Comparison of ENCODE assay signal across 8 cellular contexts in the genomic region with DNA sequence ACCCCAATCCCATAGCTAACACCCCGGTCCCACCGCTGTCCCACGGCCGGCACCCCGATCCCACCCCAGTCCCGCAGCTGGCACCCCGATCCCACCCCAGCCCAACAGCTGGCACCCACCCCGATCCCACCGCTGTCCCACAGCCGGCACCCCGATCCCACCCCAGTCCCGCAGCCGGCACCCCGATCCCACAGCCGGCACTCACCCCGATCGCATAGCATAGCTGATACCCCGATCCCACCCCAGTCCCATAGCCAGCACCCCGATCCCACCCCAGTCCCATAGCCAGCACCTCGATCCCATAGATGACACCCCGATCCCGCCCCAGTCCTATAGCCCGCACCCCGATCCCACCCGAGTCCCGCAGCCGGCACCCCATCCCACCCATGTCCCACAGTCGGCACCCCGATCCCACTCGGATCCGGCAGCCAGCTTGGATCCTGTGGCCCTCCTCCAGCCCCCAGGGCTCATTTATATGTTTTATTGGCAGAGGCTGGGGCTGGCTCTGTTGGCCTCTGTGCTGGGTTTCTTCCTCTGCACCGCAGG. TPM values are rescaled to one million over a fixed set of nuclear protein-coding genes. Genes with fewer than 3 reads are reported as not detected.
A peak's percentile ranks its signal among the peaks of the same experiment; 100 is the strongest.
DNase-seq lines count a peak whose midpoint lies in the region; ATAC-seq and TF ChIP-seq lines count a peak whose summit lies in the region.

No MANE protein-coding gene starts in this region.

- peak overlapping the region; percentile 96 for H3K27ac Mint-ChIP-seq in activated naive CD8-positive, alpha-beta T cell treated with anti-CD3 and anti-CD28 coated beads, Interleukin-2, amount 10 ng/mL, durations not matched to agents 7 days and 5 days

- no peaks in the 10 kb centered on the region for H3K9me3 ChIP-seq in spleen

- POLR2A ChIA-PET in activated naive CD8-positive, alpha-beta T cell treated with anti-CD3 and anti-CD28 coated beads, Interleukin-2, amount 10 ng/mL, durations not matched to agents 7 days and 5 days (lab: Charles Lee), result interaction anchor here (1.0 to 8.3 kb wide), 13 partner anchors 8 to 237 kb away, joined by 3 to 109 read pairs (median 5); a partner anchor contains a TSS

- no peak for TF ChIP-seq POLR2A in spleen (IDR thresholded peaks at IDR 0.05)

- H3K36me3 ChIP-seq in spleen, result peaks cover 0 to 4% (median 0%) of the 10 kb centered on the region in 6 donors

- TF ChIP-seq CTCF in HL-60 (IDR thresholded peaks at IDR 0.05; ENCODE audit: insufficient read depth, low read length), result no peak
- no peak for TF ChIP-seq CTCF in spleen (IDR thresholded peaks at IDR 0.05 in 8 of 11, conservative IDR thresholded peaks at IDR 0.05 in 3 of 11)

- peaks cover 12% of the 10 kb centered on the region for H3K36me3 Mint-ChIP-seq in activated naive CD8-positive, alpha-beta T cell treated with anti-CD3 and anti-CD28 coated beads, Interleukin-2, amount 10 ng/mL, durations not matched to agents 7 days and 5 days

- H3K4me3 ChIP-seq in HL-60 (replicated peaks; ENCODE audit: insufficient read depth, low read length) (peak overlapping the region; percentile 78), iPS-11a (ENCODE audit: low read depth, low read length) (peak overlapping the region; percentile 92), spleen (peak overlapping the region; percentile 49 to 97 (median 85))

- intact Hi-C loops in spleen (cut with DNase I; ENCODE audit: low total_unique reads), result no loop called here

- H3K4me1 Mint-ChIP-seq in activated naive CD8-positive, alpha-beta T cell treated with anti-CD3 and anti-CD28 coated beads, Interleukin-2, amount 10 ng/mL, durations not matched to agents 7 days and 5 days, result peaks cover 21% of the 10 kb centered on the region

- H3K4me1 ChIP-seq in spleen, result peaks cover 18 to 80% (median 51%) of the 10 kb centered on the region in 6 donors

- no peaks in the 10 kb centered on the region for H3K27me3 Mint-ChIP-seq in activated naive CD8-positive, alpha-beta T cell treated with anti-CD3 and anti-CD28 coated beads, Interleukin-2, amount 10 ng/mL, durations not matched to agents 7 days and 5 days

- H3K27ac ChIP-seq in HL-60 (replicated peaks), result peak overlapping the region; percentile 97
- peak overlapping the region; percentile 71 to 100 (median 98) for H3K27ac ChIP-seq in spleen

- DNase-seq in HL-60 (ENCODE audit: low read depth in 1 of 2, low spot score in 1 of 2) (no peak), spleen (peak; percentile 87), AML-193 (lab: John Stamatoyannopoulos, UW) (no peak), NCI-H510A treated with DMSO at 0.1 percent for 48 hours (lab: John Stamatoyannopoulos, UW) (no peak)
- no peak for DNase-seq in activated naive CD8-positive, alpha-beta T cell treated with anti-CD3 and anti-CD28 coated beads, Interleukin-2, amount 10 ng/mL, durations not matched to agents 7 days and 5 days

- H3K4me3 Mint-ChIP-seq in activated naive CD8-positive, alpha-beta T cell treated with anti-CD3 and anti-CD28 coated beads, Interleukin-2, amount 10 ng/mL, durations not matched to agents 7 days and 5 days, result peak overlapping the region; percentile 98

- ATAC-seq in activated naive CD8-positive, alpha-beta T cell treated with anti-CD3 and anti-CD28 coated beads, Interleukin-2, amount 10 ng/mL, durations not matched to agents 7 days and 5 days (ENCODE audit: low read depth), result peak; percentile 11
- ATAC-seq in GM21390 (IDR thresholded peaks at IDR 0.05; ENCODE audit: unreplicated experiment) (no peak), GM18517 (IDR thresholded peaks at IDR 0.05; ENCODE audit: unreplicated experiment) (no peak)

- 4 to 21% (median 11%) methylated on average over 24 to 32 of the region's 32 CpGs for WGBS in spleen, 5 donors

- H3K9me3 Mint-ChIP-seq in activated naive CD8-positive, alpha-beta T cell treated with anti-CD3 and anti-CD28 coated beads, Interleukin-2, amount 10 ng/mL, durations not matched to agents 7 days and 5 days, result no peaks in the 10 kb centered on the region

- H3K27me3 ChIP-seq in HL-60 (ENCODE audit: insufficient read depth, poor library complexity, severe bottlenecking) (no peaks in the 10 kb centered on the region), spleen (replicated peaks in 1 of 7) (no peaks in the 10 kb centered on the region)

RNA-seq across cellular contexts. Expression of a gene that starts 0.9 kb away (rescaled TPM):
- total RNA-seq in activated naive CD8-positive, alpha-beta T cell treated with anti-CD3 and anti-CD28 coated beads, Interleukin-2, amount 10 ng/mL, durations not matched to agents 7 days and 5 days, result 10 to 100 TPM; 20.5 to 21.6 TPM
- 10 to 100 TPM; 11.1 to 15.0 (median 13.9) TPM for total RNA-seq in spleen
- polyA plus RNA-seq in spleen, result 10 to 100 TPM in 2 of 3 donors, 1 to 10 TPM in 1; 8.6 to 12.9 (median 10.4) TPM

RNA-seq across cellular contexts. Expression of a gene that starts 25.5 kb away (rescaled TPM):
- total RNA-seq in activated naive CD8-positive, alpha-beta T cell treated with anti-CD3 and anti-CD28 coated beads, Interleukin-2, amount 10 ng/mL, durations not matched to agents 7 days and 5 days, result 10 to 100 TPM; 42.1 to 45.6 TPM
- 10 to 100 TPM; 16.1 to 57.0 (median 44.0) TPM for total RNA-seq in spleen
- polyA plus RNA-seq in spleen, result 10 to 100 TPM; 21.2 to 38.9 (median 24.6) TPM

RNA-seq across cellular contexts. Expression of a gene that starts 30.3 kb away (rescaled TPM):
- 10 to 100 TPM; 41.3 to 41.5 TPM for total RNA-seq in activated naive CD8-positive, alpha-beta T cell treated with anti-CD3 and anti-CD28 coated beads, Interleukin-2, amount 10 ng/mL, durations not matched to agents 7 days and 5 days
- 10 to 100 TPM; 36.4 to 49.8 (median 43.2) TPM for total RNA-seq in spleen
- 10 to 100 TPM in 2 of 3 donors, 1 to 10 TPM in 1; 7.3 to 23.1 (median 19.1) TPM for polyA plus RNA-seq in spleen

RNA-seq across cellular contexts. Expression of a gene that starts 53.7 kb away (rescaled TPM):
- total RNA-seq in activated naive CD8-positive, alpha-beta T cell treated with anti-CD3 and anti-CD28 coated beads, Interleukin-2, amount 10 ng/mL, durations not matched to agents 7 days and 5 days, result 100 to 1,000 TPM; 118 to 128 TPM
- 100 to 1,000 TPM in 1 of 7 donors, 10 to 100 TPM in 6; 56.5 to 120 (median 66.0) TPM for total RNA-seq in spleen
- 10 to 100 TPM in 1 of 3 donors, 1 to 10 TPM in 2; 4.3 to 21.2 (median 5.7) TPM for polyA plus RNA-seq in spleen
